11 cellular contexts compared by ENCODE assay signal in the genomic region with DNA sequence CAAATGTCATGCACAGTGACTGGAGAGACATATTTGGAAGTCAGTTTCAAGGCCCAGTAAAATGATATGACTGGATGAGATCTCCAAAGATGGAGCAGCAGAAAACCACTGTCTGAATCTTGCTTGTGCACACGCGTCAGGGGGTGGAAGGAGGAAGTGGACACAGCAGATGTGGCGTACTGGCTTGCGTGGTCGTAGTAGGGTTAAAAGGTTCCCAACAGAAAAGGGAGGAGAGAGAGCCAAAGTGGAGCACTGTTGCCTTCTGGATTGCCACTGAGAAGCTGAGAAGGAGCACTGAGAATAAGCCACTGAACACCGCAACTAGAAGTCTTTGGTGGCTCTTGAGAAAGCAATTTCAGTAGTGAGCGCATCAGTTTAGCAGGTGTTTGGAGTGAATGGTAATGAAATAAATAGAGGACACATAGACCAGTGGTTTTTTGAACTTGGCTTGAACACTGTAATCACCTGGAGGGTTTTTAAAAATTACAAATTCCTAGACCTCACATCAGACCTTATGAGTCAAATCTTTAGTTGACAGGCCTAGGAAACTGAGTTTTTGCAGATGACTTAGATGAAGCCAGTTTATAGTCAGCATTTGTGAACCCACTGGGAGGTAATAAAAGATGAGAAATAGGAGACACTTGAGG.
DNase-seq lines count a peak whose midpoint lies in the region; ATAC-seq and TF ChIP-seq lines count a peak whose summit lies in the region.
"Had no signal": no experiment of that assay in that cellular context is flagged by ENCODE, and none has a peak within 500 bp of the region (broad histone marks: within the 10 kb centered on the region; RNA-seq: fewer than 3 reads in every experiment).

No MANE protein-coding gene starts in this region.

- H3K27me3 ChIP-seq in KMS-11 (ENCODE audit: insufficient read depth, low read depth): no peaks in the 10 kb centered on the region
- H3K27me3 ChIP-seq: BE2C had no signal

- H3K27me3 Mint-ChIP-seq in stimulated activated naive CD8-positive, alpha-beta T cell treated with anti-CD3 and anti-CD28 coated beads, Interleukin-15, Interleukin-2, amounts not matched to agents 100 ng/mL and 50 ng/mL, for 24 hours: peaks cover 15% of the 10 kb centered on the region
- H3K27me3 Mint-ChIP-seq in activated T-helper 1 cell treated with anti-CD3 and anti-CD28 coated beads, Interleukin-12 subunit alpha, Interleukin-12 subunit beta, Interleukin-2, Interleukin-4 antibody, amounts not matched to agents 30 ng/mL and 10 ng/mL and 1 ng/mL, durations not matched to agents 14 hours and 24 hours and 36 hours (ENCODE audit: insufficient read depth): peaks cover 31% of the 10 kb centered on the region

- H3K9me3 Mint-ChIP-seq in stimulated activated naive CD8-positive, alpha-beta T cell treated with anti-CD3 and anti-CD28 coated beads, Interleukin-15, Interleukin-2, amounts not matched to agents 100 ng/mL and 50 ng/mL, for 24 hours: no peaks in the 10 kb centered on the region
- no peaks in the 10 kb centered on the region for H3K9me3 Mint-ChIP-seq in activated T-helper 1 cell treated with anti-CD3 and anti-CD28 coated beads, Interleukin-12 subunit alpha, Interleukin-12 subunit beta, Interleukin-2, Interleukin-4 antibody, amounts not matched to agents 30 ng/mL and 10 ng/mL and 1 ng/mL, durations not matched to agents 14 hours and 24 hours and 36 hours

- no peaks in the 10 kb centered on the region for H3K36me3 ChIP-seq in KMS-11 (ENCODE audit: insufficient read depth)
- H3K36me3 ChIP-seq: BE2C had no signal

- no peak for ATAC-seq in stimulated activated naive CD8-positive, alpha-beta T cell treated with anti-CD3 and anti-CD28 coated beads, Interleukin-15, Interleukin-2, amounts not matched to agents 100 U/mL and 50 U/mL, for 24 hours
- no peak for ATAC-seq in Right ventricle myocardium inferior

- TF ChIP-seq POLR2A in erythroblast (IDR thresholded peaks at IDR 0.05; ENCODE audit: low read length): no peak

- no peaks in the 10 kb centered on the region for H3K79me2 ChIP-seq in KMS-11 (ENCODE audit: insufficient read depth, low read depth)

- DNase-seq in stimulated activated naive CD8-positive, alpha-beta T cell treated with anti-CD3 and anti-CD28 coated beads, Interleukin-15, Interleukin-2, amounts not matched to agents 100 U/mL and 50 U/mL, for 24 hours: no peak
- DNase-seq in activated T-helper 1 cell treated with anti-CD3 and anti-CD28 coated beads, Interleukin-12 subunit alpha, Interleukin-12 subunit beta, Interleukin-2, Interleukin-4 antibody, amounts not matched to agents 30 ng/mL and 10 ng/mL and 1 ng/mL, durations not matched to agents 14 hours and 24 hours and 36 hours (ENCODE audit: low spot score): no peak
- no peak for DNase-seq in Right ventricle myocardium inferior (ENCODE audit: missing footprints)
- DNase-seq in amniotic stem cell (lab: John Stamatoyannopoulos, UW): no peak
- DNase-seq in NCI-H146 treated with DMSO at 0.1 percent for 48 hours (lab: John Stamatoyannopoulos, UW; ENCODE audit: unreplicated experiment): no peak
- DNase-seq in erythroblast (lab: John Stamatoyannopoulos, UW): no peak
- DNase-seq: amygdala, BE2C, NCI-H1436 had no signal

- no peak overlapping the region for H3K9ac ChIP-seq in KMS-11

- H4K20me1 ChIP-seq in KMS-11 (ENCODE audit: insufficient read depth): no peaks in the 10 kb centered on the region

- H3K4me1 Mint-ChIP-seq in stimulated activated naive CD8-positive, alpha-beta T cell treated with anti-CD3 and anti-CD28 coated beads, Interleukin-15, Interleukin-2, amounts not matched to agents 100 ng/mL and 50 ng/mL, for 24 hours (ENCODE audit: low read depth): peaks cover 37% of the 10 kb centered on the region
- peaks cover 35% of the 10 kb centered on the region for H3K4me1 Mint-ChIP-seq in activated T-helper 1 cell treated with anti-CD3 and anti-CD28 coated beads, Interleukin-12 subunit alpha, Interleukin-12 subunit beta, Interleukin-2, Interleukin-4 antibody, amounts not matched to agents 30 ng/mL and 10 ng/mL and 1 ng/mL, durations not matched to agents 14 hours and 24 hours and 36 hours (ENCODE audit: low read depth)

- no peak overlapping the region for H2AFZ ChIP-seq in KMS-11 (ENCODE audit: low read depth)

- intact Hi-C loops in activated T-helper 1 cell treated with anti-CD3 and anti-CD28 coated beads, Interleukin-12 subunit alpha, Interleukin-12 subunit beta, Interleukin-2, Interleukin-4 antibody, amounts not matched to agents 30 ng/mL and 10 ng/mL and 1 ng/mL, durations not matched to agents 14 hours and 24 hours and 36 hours (cut with micrococcal nuclease): loop anchor here (1.0 to 2.0 kb wide), 10 partner anchors 25 to 900 kb away; partner anchors contain the start of genes FAS, KLLN and PTEN
- intact Hi-C loops in Right ventricle myocardium inferior (cut with DNase I): no loop called here

- peak overlapping the region; percentile 75 for H3K4me2 ChIP-seq in KMS-11

- no peak overlapping the region for H3K4me3 ChIP-seq in KMS-11 (IDR thresholded peaks at IDR 0.05; ENCODE audit: insufficient read depth, low read depth, low read length)

- peak overlapping the region; percentile 76 for H3K27ac Mint-ChIP-seq in stimulated activated naive CD8-positive, alpha-beta T cell treated with anti-CD3 and anti-CD28 coated beads, Interleukin-15, Interleukin-2, amounts not matched to agents 100 ng/mL and 50 ng/mL, for 24 hours
- H3K27ac Mint-ChIP-seq in activated T-helper 1 cell treated with anti-CD3 and anti-CD28 coated beads, Interleukin-12 subunit alpha, Interleukin-12 subunit beta, Interleukin-2, Interleukin-4 antibody, amounts not matched to agents 30 ng/mL and 10 ng/mL and 1 ng/mL, durations not matched to agents 14 hours and 24 hours and 36 hours: peak overlapping the region; percentile 68

- TF ChIP-seq CTCF in KMS-11 (conservative IDR thresholded peaks at IDR 0.05; ENCODE audit: low read depth, low read length): no peak

- peak overlapping the region; percentile 65 for H3K27ac ChIP-seq in KMS-11

- H3K36me3 Mint-ChIP-seq in stimulated activated naive CD8-positive, alpha-beta T cell treated with anti-CD3 and anti-CD28 coated beads, Interleukin-15, Interleukin-2, amounts not matched to agents 100 ng/mL and 50 ng/mL, for 24 hours (ENCODE audit: low read depth): no peaks in the 10 kb centered on the region
- peaks cover 2% of the 10 kb centered on the region for H3K36me3 Mint-ChIP-seq in activated T-helper 1 cell treated with anti-CD3 and anti-CD28 coated beads, Interleukin-12 subunit alpha, Interleukin-12 subunit beta, Interleukin-2, Interleukin-4 antibody, amounts not matched to agents 30 ng/mL and 10 ng/mL and 1 ng/mL, durations not matched to agents 14 hours and 24 hours and 36 hours (ENCODE audit: low read depth)

- H3K4me3 Mint-ChIP-seq in stimulated activated naive CD8-positive, alpha-beta T cell treated with anti-CD3 and anti-CD28 coated beads, Interleukin-15, Interleukin-2, amounts not matched to agents 100 ng/mL and 50 ng/mL, for 24 hours: peak overlapping the region; percentile 18
- no peak overlapping the region for H3K4me3 Mint-ChIP-seq in activated T-helper 1 cell treated with anti-CD3 and anti-CD28 coated beads, Interleukin-12 subunit alpha, Interleukin-12 subunit beta, Interleukin-2, Interleukin-4 antibody, amounts not matched to agents 30 ng/mL and 10 ng/mL and 1 ng/mL, durations not matched to agents 14 hours and 24 hours and 36 hours

- H3K4me1 ChIP-seq in KMS-11 (ENCODE audit: low read depth, poor library complexity, severe bottlenecking): peaks cover 71% of the 10 kb centered on the region
